8 cellular contexts compared by ENCODE assay signal in the genomic region with DNA sequence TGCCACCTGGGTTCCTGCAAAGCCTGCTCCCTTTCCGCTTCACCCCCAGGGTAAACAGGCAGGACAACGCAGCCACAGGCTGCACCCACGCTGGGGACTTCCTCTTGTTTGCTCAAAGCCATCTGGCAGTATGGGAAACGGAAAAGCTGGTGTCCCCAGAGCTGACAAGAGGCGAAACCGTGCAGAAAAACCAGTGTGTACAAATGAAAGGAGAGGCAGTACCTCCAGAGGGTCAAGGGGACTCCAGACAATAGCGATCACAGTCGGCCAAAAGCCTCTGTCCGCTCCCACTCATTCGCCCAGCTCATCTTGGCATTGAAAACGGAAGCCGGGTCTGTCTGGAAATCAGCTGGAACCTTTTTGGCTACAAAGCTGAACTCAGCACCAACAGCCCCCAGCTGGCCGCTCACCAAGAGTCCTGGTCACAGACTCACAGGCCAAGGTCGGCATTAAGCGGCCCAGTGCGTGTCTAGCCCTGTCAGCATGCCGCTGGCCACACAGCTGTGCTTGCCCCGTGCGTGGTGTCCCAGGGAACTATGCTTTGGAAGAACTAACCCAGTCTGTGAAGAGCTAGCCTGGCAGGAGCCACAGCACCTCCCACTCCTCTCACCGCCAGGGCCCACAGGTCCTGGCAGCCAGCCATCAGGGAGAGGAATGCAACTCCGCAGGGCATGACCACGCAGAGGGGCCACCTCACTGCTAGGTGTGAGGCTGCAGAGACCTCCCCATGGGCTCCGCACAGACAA. TPM values are rescaled to one million over a fixed set of nuclear protein-coding genes. Genes with fewer than 3 reads are reported as not detected.
A peak's percentile ranks its signal among the peaks of the same experiment; 100 is the strongest.
DNase-seq lines count a peak whose midpoint lies in the region; ATAC-seq, FAIRE-seq and TF ChIP-seq lines count a peak whose summit lies in the region.

No MANE protein-coding gene starts in this region.

- peaks cover 23 to 52% of the 10 kb centered on the region in 2 donors for H3K36me3 Mint-ChIP-seq in CD14-positive monocyte
- no peaks in the 10 kb centered on the region for H3K36me3 Mint-ChIP-seq in stimulated activated effector memory CD8-positive, alpha-beta T cell treated with anti-CD3 and anti-CD28 coated beads, Interleukin-12 subunit alpha, Interleukin-12 subunit beta, amount 100 ng/mL, for 72 hours
- no peaks in the 10 kb centered on the region for H3K36me3 Mint-ChIP-seq in CD8-positive, alpha-beta T cell

- peaks cover 86% of the 10 kb centered on the region for H3K4me1 Mint-ChIP-seq in CD14-positive monocyte
- no peaks in the 10 kb centered on the region for H3K4me1 Mint-ChIP-seq in stimulated activated effector memory CD8-positive, alpha-beta T cell treated with anti-CD3 and anti-CD28 coated beads, Interleukin-12 subunit alpha, Interleukin-12 subunit beta, amount 100 ng/mL, for 72 hours
- no peaks in the 10 kb centered on the region for H3K4me1 Mint-ChIP-seq in CD8-positive, alpha-beta T cell (ENCODE audit: low read depth)

- DNase-seq in CD14-positive monocyte (ENCODE audit: low spot score) (no peak), NAMALWA (ENCODE audit: low spot score) (peak; percentile 69), anterior cingulate cortex (lab: John Stamatoyannopoulos, UW) (peak in 40 of 58 donors; percentile 9 to 70 (median 36)), RPMI8226 (no peak)
- DNase-seq in stimulated activated effector memory CD8-positive, alpha-beta T cell treated with anti-CD3 and anti-CD28 coated beads, Interleukin-12 subunit alpha, Interleukin-12 subunit beta, amount 100 ng/mL, for 72 hours (ENCODE audit: low spot score in 2 of 2): no peak
- no peak for DNase-seq in CD8-positive, alpha-beta T cell

- POLR2A ChIA-PET in CD8-positive, alpha-beta T cell (lab: Charles Lee): no interaction called here

- H3K27me3 ChIP-seq in CD8-positive, alpha-beta T cell (ENCODE audit: insufficient read depth, low read length): no peaks in the 10 kb centered on the region

- no peaks in the 10 kb centered on the region for H3K36me3 ChIP-seq in CD8-positive, alpha-beta T cell (ENCODE audit: insufficient read depth, low read length)

- intact Hi-C loops in CD14-positive monocyte (cut with micrococcal nuclease): loop anchor here (2.0 to 10.0 kb wide), 6 partner anchors 29 to 523 kb away; no protein-coding TSS in a partner anchor
- intact Hi-C loops in CD8-positive, alpha-beta T cell (cut with DNase I, micrococcal nuclease): no loop called here

- no peak overlapping the region for H3K27ac ChIP-seq in CD8-positive, alpha-beta T cell (ENCODE audit: low read depth, low read length)

- H3K27ac Mint-ChIP-seq in CD14-positive monocyte: peak overlapping the region; percentile 90 to 98 (median 96)
- H3K27ac Mint-ChIP-seq in stimulated activated effector memory CD8-positive, alpha-beta T cell treated with anti-CD3 and anti-CD28 coated beads, Interleukin-12 subunit alpha, Interleukin-12 subunit beta, amount 100 ng/mL, for 72 hours: no peak overlapping the region
- H3K27ac Mint-ChIP-seq in CD8-positive, alpha-beta T cell: no peak overlapping the region

- FAIRE-seq in islet of Langerhans (lab: Jason Lieb, UNC): peak; percentile 30

- H3K27me3 Mint-ChIP-seq in CD14-positive monocyte (ENCODE audit: low read depth in 3 of 3): peaks cover 0 to 2% (median 0%) of the 10 kb centered on the region in 3 donors
- peaks cover 7% of the 10 kb centered on the region for H3K27me3 Mint-ChIP-seq in CD8-positive, alpha-beta T cell (ENCODE audit: low read depth)

- H3K9me3 ChIP-seq in CD8-positive, alpha-beta T cell (ENCODE audit: low read length): no peaks in the 10 kb centered on the region

- ATAC-seq in stimulated activated effector memory CD8-positive, alpha-beta T cell treated with anti-CD3 and anti-CD28 coated beads, Interleukin-12 subunit alpha, Interleukin-12 subunit beta, amount 100 ng/mL, for 72 hours: peak; percentile 8
- ATAC-seq in HG02981 (IDR thresholded peaks at IDR 0.05; ENCODE audit: unreplicated experiment): no peak
- no peak for ATAC-seq in CD8-positive, alpha-beta T cell

- no peak overlapping the region for H3K4me3 ChIP-seq in CD8-positive, alpha-beta T cell (ENCODE audit: low read depth, low read length)

- peak overlapping the region; percentile 75 to 82 for H3K4me3 Mint-ChIP-seq in CD14-positive monocyte
- no peak overlapping the region for H3K4me3 Mint-ChIP-seq in stimulated activated effector memory CD8-positive, alpha-beta T cell treated with anti-CD3 and anti-CD28 coated beads, Interleukin-12 subunit alpha, Interleukin-12 subunit beta, amount 100 ng/mL, for 72 hours
- no peak overlapping the region for H3K4me3 Mint-ChIP-seq in CD8-positive, alpha-beta T cell

- no peak for TF ChIP-seq CTCF in CD14-positive monocyte (IDR thresholded peaks at IDR 0.05)
- TF ChIP-seq CTCF in CD8-positive, alpha-beta T cell (IDR thresholded peaks at IDR 0.05): no peak

- H3K9me3 Mint-ChIP-seq in CD14-positive monocyte: peaks cover 0 to 3% (median 0%) of the 10 kb centered on the region in 7 donors
- no peaks in the 10 kb centered on the region for H3K9me3 Mint-ChIP-seq in stimulated activated effector memory CD8-positive, alpha-beta T cell treated with anti-CD3 and anti-CD28 coated beads, Interleukin-12 subunit alpha, Interleukin-12 subunit beta, amount 100 ng/mL, for 72 hours
- H3K9me3 Mint-ChIP-seq in CD8-positive, alpha-beta T cell: no peaks in the 10 kb centered on the region

- no peaks in the 10 kb centered on the region for H3K4me1 ChIP-seq in CD8-positive, alpha-beta T cell (ENCODE audit: insufficient read depth, low read length)

- CTCF ChIA-PET in CD8-positive, alpha-beta T cell (lab: Charles Lee): no interaction called here

RNA-seq across cellular contexts. Expression of a gene that starts 10.4 kb away (rescaled TPM):
- polyA plus RNA-seq in CD14-positive monocyte: 1 to 10 TPM; 5.2 to 7.9 TPM
- total RNA-seq in CD8-positive, alpha-beta T cell: under 1 TPM; 0.24 to 0.33 TPM

Comparison
In these comparisons a context has a peak if more than half of its experiments do, and no peak if none do; other contexts are left out.
1. DNase-seq: peak in NAMALWA (single experiment) and anterior cingulate cortex (40 of 58); none in CD14-positive monocyte (single experiment), stimulated activated effector memory CD8-positive, alpha-beta T cell treated with anti-CD3 and anti-CD28 coated beads, Interleukin-12 subunit alpha, Interleukin-12 subunit beta, amount 100 ng/mL, for 72 hours (0 of 2), CD8-positive, alpha-beta T cell (0 of 7) and RPMI8226 (single experiment).
2. H3K27ac Mint-ChIP-seq: peak in CD14-positive monocyte (7 of 7); none in stimulated activated effector memory CD8-positive, alpha-beta T cell treated with anti-CD3 and anti-CD28 coated beads, Interleukin-12 subunit alpha, Interleukin-12 subunit beta, amount 100 ng/mL, for 72 hours (single experiment) and CD8-positive, alpha-beta T cell (single experiment).
3. H3K4me3 Mint-ChIP-seq: peak in CD14-positive monocyte (2 of 2); none in stimulated activated effector memory CD8-positive, alpha-beta T cell treated with anti-CD3 and anti-CD28 coated beads, Interleukin-12 subunit alpha, Interleukin-12 subunit beta, amount 100 ng/mL, for 72 hours (single experiment) and CD8-positive, alpha-beta T cell (single experiment).
4. intact Hi-C loops: an anchor here in CD14-positive monocyte (2.0 to 10.0 kb wide); none called in CD8-positive, alpha-beta T cell.